In the genomic region with DNA sequence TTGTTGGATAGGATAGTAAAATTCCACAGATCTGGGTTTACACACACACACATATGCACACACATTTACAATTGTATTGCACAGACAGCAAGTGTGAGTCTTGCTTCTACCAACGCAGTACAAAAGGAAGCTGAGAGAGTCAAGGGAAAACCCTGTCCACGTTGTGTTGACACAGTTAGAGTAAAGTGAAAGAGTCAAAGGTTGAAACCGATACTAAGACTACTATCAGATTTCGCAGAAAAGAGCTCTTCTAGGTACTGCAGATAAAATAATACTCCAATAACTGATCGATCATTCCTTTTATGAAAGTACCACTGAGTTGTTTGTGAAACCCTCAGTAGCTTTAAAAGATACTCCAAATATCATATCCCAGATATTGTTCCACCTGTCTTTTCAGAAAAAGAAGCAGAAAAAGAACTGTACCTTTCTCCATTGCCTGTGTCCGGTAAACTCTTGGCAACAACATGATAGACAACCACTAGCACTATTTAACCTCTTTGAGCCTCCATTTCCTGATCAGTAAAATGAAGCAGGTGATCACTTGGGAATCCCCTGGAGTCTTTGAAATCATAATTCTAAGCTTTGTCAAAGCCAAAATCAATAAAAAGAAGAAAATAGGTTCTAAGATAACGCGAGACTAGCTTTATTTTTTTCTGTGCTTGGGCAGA, we compare ENCODE assay signal across 9 cellular contexts.
DNase-seq lines count a peak whose midpoint lies in the region; ATAC-seq, FAIRE-seq and TF ChIP-seq lines count a peak whose summit lies in the region.
"Had no signal": no experiment of that assay in that cellular context is flagged by ENCODE, and none has a peak within 500 bp of the region (broad histone marks: within the 10 kb centered on the region; RNA-seq: fewer than 3 reads in every experiment).

No MANE protein-coding gene starts in this region.

- peak overlapping the region; percentile 66 for H3K27ac ChIP-seq in effector memory CD4-positive, alpha-beta T cell (ENCODE audit: insufficient read depth, low read length, poor library complexity, severe bottlenecking)
- no peak overlapping the region for H3K27ac ChIP-seq in foreskin keratinocyte
- H3K27ac ChIP-seq: esophagus squamous epithelium had no signal

- H3K4me3 ChIP-seq in effector memory CD4-positive, alpha-beta T cell (ENCODE audit: insufficient read depth, low read depth, low read length, poor library complexity, severe bottlenecking) = peak overlapping the region; percentile 21
- H3K4me3 ChIP-seq: esophagus squamous epithelium had no signal

- FAIRE-seq in urothelium cell line (lab: Jason Lieb, UNC) = no peak

- no peaks in the 10 kb centered on the region for H3K9me3 ChIP-seq in effector memory CD4-positive, alpha-beta T cell (ENCODE audit: control insufficient read depth, low read length)
- H3K9me3 ChIP-seq: esophagus squamous epithelium had no signal

- no peak for TF ChIP-seq CTCF in foreskin keratinocyte (conservative IDR thresholded peaks at IDR 0.05)

- DNase-seq in effector memory CD4-positive, alpha-beta T cell = no peak
- no peak for DNase-seq in urothelium cell line (ENCODE audit: low spot score)
- DNase-seq in NK-92 treated with Interleukin-12 subunit alpha and Interleukin-12 subunit beta, amount 100 ng/mL, for 24 hours (lab: John Stamatoyannopoulos, UW) = no peak
- no peak for DNase-seq in foreskin keratinocyte
- DNase-seq in RKO (ENCODE audit: low spot score) = no peak
- DNase-seq: esophagus squamous epithelium had no signal

- peaks cover 14% of the 10 kb centered on the region for H3K4me1 ChIP-seq in effector memory CD4-positive, alpha-beta T cell (ENCODE audit: control insufficient read depth, insufficient read depth, low read length, poor library complexity, severe bottlenecking)
- no peaks in the 10 kb centered on the region for H3K4me1 ChIP-seq in foreskin keratinocyte
- H3K4me1 ChIP-seq: esophagus squamous epithelium had no signal

- no peaks in the 10 kb centered on the region for H3K27me3 ChIP-seq in effector memory CD4-positive, alpha-beta T cell (replicated peaks; ENCODE audit: control insufficient read depth, insufficient read depth, low read length, poor library complexity, severe bottlenecking)
- no peaks in the 10 kb centered on the region for H3K27me3 ChIP-seq in foreskin keratinocyte
- H3K27me3 ChIP-seq: esophagus squamous epithelium had no signal

- no peaks in the 10 kb centered on the region for H3K36me3 ChIP-seq in effector memory CD4-positive, alpha-beta T cell (ENCODE audit: control insufficient read depth, insufficient read depth, low read length)
- H3K36me3 ChIP-seq: esophagus squamous epithelium had no signal

- peak; percentile 97 for ATAC-seq in GM18498 (IDR thresholded peaks at IDR 0.05; ENCODE audit: unreplicated experiment)
- ATAC-seq in GM19463 (IDR thresholded peaks at IDR 0.05; ENCODE audit: unreplicated experiment) = peak; percentile 99
- ATAC-seq in HG03280 (IDR thresholded peaks at IDR 0.05; ENCODE audit: unreplicated experiment) = peak; percentile 99
- ATAC-seq in foreskin keratinocyte = no peak
